27 cellular contexts compared by ENCODE assay signal in genomic region chr17:80060629-80061028, GRCh38.
"Had no signal": no experiment of that assay in that cellular context is flagged by ENCODE, and none has a peak within 500 bp of the region (broad histone marks: within the 10 kb centered on the region; RNA-seq: fewer than 3 reads in every experiment).

No MANE protein-coding gene starts in this region.

- ATAC-seq: esophagus mucosa; gastroesophageal sphincter; left cardiac atrium; lower lobe of right lung; natural killer cell; right lobe of liver; stimulated activated effector memory CD8-positive, alpha-beta T cell treated with anti-CD3 and anti-CD28 coated beads, Interleukin-12 subunit alpha, Interleukin-12 subunit beta, amount 100 ng/mL, for 72 hours; stimulated activated naive CD8-positive, alpha-beta T cell treated with anti-CD3 and anti-CD28 coated beads, Interleukin-15, Interleukin-2, amounts not matched to agents 100 U/mL and 50 U/mL, for 24 hours had no signal

- H2AFZ ChIP-seq: neural progenitor cell, parathyroid adenoma had no signal

- H3K9me3 Mint-ChIP-seq: endodermal cell; memory B cell; mesothelial cell of epicardium; natural killer cell; neural progenitor cell; stimulated activated effector memory CD8-positive, alpha-beta T cell treated with anti-CD3 and anti-CD28 coated beads, Interleukin-12 subunit alpha, Interleukin-12 subunit beta, amount 100 ng/mL, for 72 hours had no signal

- H3K27ac Mint-ChIP-seq: memory B cell; mesothelial cell of epicardium; natural killer cell; stimulated activated effector memory CD8-positive, alpha-beta T cell treated with anti-CD3 and anti-CD28 coated beads, Interleukin-12 subunit alpha, Interleukin-12 subunit beta, amount 100 ng/mL, for 72 hours had no signal

- H3K27ac ChIP-seq: coronary artery, gastroesophageal sphincter, left ventricle myocardium inferior, lower lobe of right lung, neural progenitor cell, parathyroid adenoma, prostate gland, right lobe of liver, tibial artery, upper lobe of left lung, uterus had no signal

- H3K79me2 ChIP-seq: parathyroid adenoma had no signal

- H3K36me3 Mint-ChIP-seq: memory B cell; natural killer cell; stimulated activated effector memory CD8-positive, alpha-beta T cell treated with anti-CD3 and anti-CD28 coated beads, Interleukin-12 subunit alpha, Interleukin-12 subunit beta, amount 100 ng/mL, for 72 hours had no signal

- DNase-seq: effector CD4-positive, alpha-beta T cell; endodermal cell; foreskin fibroblast; glutamatergic neuron; islet precursor cell; left cardiac atrium; left ventricle myocardium inferior; lower lobe of right lung; natural killer cell; nucleus accumbens; retina; right lobe of liver; stimulated activated CD4-positive, alpha-beta T cell treated with anti-CD3 and anti-CD28 coated beads, Interleukin-4, amount 100 ng/mL, for 1 hour; stimulated activated CD8-positive, alpha-beta memory T cell treated with anti-CD3 and anti-CD28 coated beads, Interleukin-4, amount 100 ng/mL, for 48 hours; stimulated activated naive CD8-positive, alpha-beta T cell treated with anti-CD3 and anti-CD28 coated beads, Interleukin-15, Interleukin-2, amounts not matched to agents 100 U/mL and 50 U/mL, for 24 hours; tibial artery; upper lobe of left lung; uterus had no signal

- H3K4me3 Mint-ChIP-seq: endodermal cell; memory B cell; mesothelial cell of epicardium; natural killer cell; neural progenitor cell; stimulated activated effector memory CD8-positive, alpha-beta T cell treated with anti-CD3 and anti-CD28 coated beads, Interleukin-12 subunit alpha, Interleukin-12 subunit beta, amount 100 ng/mL, for 72 hours had no signal

- H3K4me2 ChIP-seq: neural progenitor cell had no signal

- H3K4me1 ChIP-seq: left ventricle myocardium inferior, parathyroid adenoma, prostate gland, right lobe of liver, uterus had no signal

- H3K4me1 Mint-ChIP-seq: memory B cell; mesothelial cell of epicardium; natural killer cell; neural progenitor cell; stimulated activated effector memory CD8-positive, alpha-beta T cell treated with anti-CD3 and anti-CD28 coated beads, Interleukin-12 subunit alpha, Interleukin-12 subunit beta, amount 100 ng/mL, for 72 hours had no signal

- H3K27me3 ChIP-seq: gastroesophageal sphincter, neural progenitor cell, right lobe of liver, tibial artery, upper lobe of left lung, uterus had no signal

- H3K36me3 ChIP-seq: neural progenitor cell, prostate gland, right lobe of liver, uterus had no signal

- H3K4me3 ChIP-seq: coronary artery, gastroesophageal sphincter, left ventricle myocardium inferior, lower lobe of right lung, neural progenitor cell, prostate gland, right lobe of liver, tibial artery, upper lobe of left lung, uterus had no signal

- H3K9ac ChIP-seq: neural progenitor cell, parathyroid adenoma had no signal

- H3K9me3 ChIP-seq: gastroesophageal sphincter, left ventricle myocardium inferior, lower lobe of right lung, prostate gland, right lobe of liver, tibial artery, upper lobe of left lung, uterus had no signal
